In the genomic region with DNA sequence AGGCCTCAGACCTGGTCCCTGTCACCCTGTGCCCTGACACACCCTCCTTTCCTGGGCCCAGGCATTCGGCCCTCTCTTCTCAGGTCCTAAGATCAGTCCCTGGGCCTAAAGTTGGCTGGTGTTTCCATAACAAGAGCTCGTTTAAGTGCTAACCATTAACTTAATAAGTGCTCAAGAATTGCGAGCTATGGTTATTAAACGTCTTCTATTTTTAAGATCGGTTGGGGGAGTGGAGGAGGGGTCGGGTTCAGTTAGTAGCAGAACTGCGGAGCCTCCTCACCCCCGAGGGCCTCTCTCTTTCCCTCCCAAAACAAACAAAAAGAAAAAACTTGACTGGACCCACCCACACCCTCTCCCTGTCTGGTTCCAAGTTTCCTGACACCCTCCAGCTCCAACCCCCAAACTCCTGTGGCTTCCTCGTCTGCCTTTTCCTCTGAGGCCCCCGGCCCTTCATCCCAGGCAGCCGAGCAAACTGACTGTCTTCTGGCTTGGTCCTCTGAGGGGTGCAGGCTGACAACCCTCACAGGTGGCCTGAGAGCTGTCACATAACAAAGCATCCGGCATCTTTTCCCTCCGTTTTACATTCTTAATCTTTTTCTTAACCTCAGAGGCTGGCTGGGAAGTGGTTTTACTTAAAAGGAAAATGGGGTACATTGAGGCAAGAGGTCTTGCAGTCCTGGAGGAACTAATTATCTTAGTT, we compare ENCODE assay signal across 9 cellular contexts. TPM values are rescaled to one million over a fixed set of nuclear protein-coding genes. Genes with fewer than 3 reads are reported as not detected.
DNase-seq lines count a peak whose midpoint lies in the region; ATAC-seq, FAIRE-seq and TF ChIP-seq lines count a peak whose summit lies in the region.
"Had no signal": no experiment of that assay in that cellular context is flagged by ENCODE, and none has a peak within 500 bp of the region (broad histone marks: within the 10 kb centered on the region; RNA-seq: fewer than 3 reads in every experiment).

No MANE protein-coding gene starts in this region.

- no peak for TF ChIP-seq CTCF in keratinocyte (optimal IDR thresholded peaks at IDR 0.05 in 1 of 3, IDR thresholded peaks at IDR 0.05 in 1 of 3, conservative IDR thresholded peaks at IDR 0.05 in 1 of 3; ENCODE audit: extremely low read depth in 1 of 3, insufficient read depth in 2 of 3, low read length in 3 of 3)
- no peak for TF ChIP-seq CTCF in thoracic aorta (IDR thresholded peaks at IDR 0.05)
- no peak for TF ChIP-seq CTCF in GM20000 (IDR thresholded peaks at IDR 0.05; ENCODE audit: extremely low read depth, missing control alignments)

- H3K79me2 ChIP-seq in keratinocyte (ENCODE audit: control insufficient read depth, insufficient read depth, low read length) = peaks cover 55% of the 10 kb centered on the region

- CTCF ChIA-PET in activated CD4-positive, alpha-beta T cell treated with anti-CD3 and anti-CD28 coated beads, Interleukin-2, amount 10 ng/mL, durations not matched to agents 7 days and 5 days (lab: Charles Lee) = interaction anchor here (0.5 to 2.4 kb wide), 7 partner anchors 10 to 751 kb away, joined by 3 to 15 read pairs (median 3); no protein-coding TSS in a partner anchor

- DNase-seq in activated CD4-positive, alpha-beta T cell treated with anti-CD3 and anti-CD28 coated beads, Interleukin-2, amount 10 ng/mL, durations not matched to agents 7 days and 5 days = no peak
- no peak for DNase-seq in activated CD4-positive, alpha-beta T cell treated with anti-CD3 and anti-CD28 coated beads, Interleukin-2, amount 50 U/mL, for 1 hour
- DNase-seq in keratinocyte (ENCODE audit: low read depth, low spot score) (no peak), thoracic aorta (ENCODE audit: low spot score) (no peak), G401 (ENCODE audit: low spot score) (no peak), NCI-H2107 (lab: John Stamatoyannopoulos, UW) (no peak), GM20000 (ENCODE audit: low spot score) (no peak)

- H3K27me3 Mint-ChIP-seq in activated CD4-positive, alpha-beta T cell treated with anti-CD3 and anti-CD28 coated beads, Interleukin-2, amount 10 ng/mL, durations not matched to agents 7 days and 5 days = peaks cover 4% of the 10 kb centered on the region
- no peaks in the 10 kb centered on the region for H3K27me3 Mint-ChIP-seq in activated T-helper 17 cell treated with anti-CD3 and anti-CD28 coated beads, Interleukin-2, amount 50 U/mL, for 72 hours

- H3K27ac Mint-ChIP-seq in activated CD4-positive, alpha-beta T cell treated with anti-CD3 and anti-CD28 coated beads, Interleukin-2, amount 10 ng/mL, durations not matched to agents 7 days and 5 days = peak overlapping the region; percentile 100
- peak overlapping the region; percentile 93 for H3K27ac Mint-ChIP-seq in activated T-helper 17 cell treated with anti-CD3 and anti-CD28 coated beads, Interleukin-2, amount 50 U/mL, for 72 hours

- peaks cover 3 to 6% of the 10 kb centered on the region in 2 experiments for H3K36me3 ChIP-seq in keratinocyte (ENCODE audit: control insufficient read depth in 2 of 2, extremely low read depth in 1 of 2, insufficient read depth in 2 of 2, low read length in 2 of 2)
- no peaks in the 10 kb centered on the region for H3K36me3 ChIP-seq in thoracic aorta

- in situ Hi-C loops in G401 (cut with HindIII; ENCODE audit: low sequenced_read_pairs) = no loop called here

- H3K9me3 Mint-ChIP-seq in activated CD4-positive, alpha-beta T cell treated with anti-CD3 and anti-CD28 coated beads, Interleukin-2, amount 10 ng/mL, durations not matched to agents 7 days and 5 days = no peaks in the 10 kb centered on the region
- no peaks in the 10 kb centered on the region for H3K9me3 Mint-ChIP-seq in activated T-helper 17 cell treated with anti-CD3 and anti-CD28 coated beads, Interleukin-2, amount 50 U/mL, for 72 hours

- H3K9me3 ChIP-seq in keratinocyte (ENCODE audit: control insufficient read depth, low read depth, low read length) (no peaks in the 10 kb centered on the region), thoracic aorta (no peaks in the 10 kb centered on the region)

- peak overlapping the region; percentile 95 for H3K4me3 Mint-ChIP-seq in activated CD4-positive, alpha-beta T cell treated with anti-CD3 and anti-CD28 coated beads, Interleukin-2, amount 10 ng/mL, durations not matched to agents 7 days and 5 days
- H3K4me3 Mint-ChIP-seq in activated T-helper 17 cell treated with anti-CD3 and anti-CD28 coated beads, Interleukin-2, amount 50 U/mL, for 72 hours = peak overlapping the region; percentile 94

- H3K4me3 ChIP-seq in keratinocyte (ENCODE audit: control insufficient read depth in 2 of 3, extremely low read depth in 1 of 3, insufficient read depth in 2 of 3, low read depth in 1 of 3, low read length in 3 of 3) (peak overlapping the region; percentile 80 to 92 (median 84)), thoracic aorta (peak overlapping the region; percentile 95)

- peak overlapping the region; percentile 95 for H3K27ac ChIP-seq in keratinocyte (ENCODE audit: control insufficient read depth, insufficient read depth, low read length)
- H3K27ac ChIP-seq in thoracic aorta = peak overlapping the region; percentile 95 to 98

- no peak for ATAC-seq in activated T-helper 17 cell treated with anti-CD3 and anti-CD28 coated beads, Interleukin-2, amount 50 U/mL, for 72 hours (replicated peaks)
- ATAC-seq in thoracic aorta (ENCODE audit: insufficient number of reproducible peaks, low FRiP score, low read depth) = no peak

- peaks cover 53% of the 10 kb centered on the region for H3K4me1 Mint-ChIP-seq in activated CD4-positive, alpha-beta T cell treated with anti-CD3 and anti-CD28 coated beads, Interleukin-2, amount 10 ng/mL, durations not matched to agents 7 days and 5 days
- H3K4me1 Mint-ChIP-seq in activated T-helper 17 cell treated with anti-CD3 and anti-CD28 coated beads, Interleukin-2, amount 50 U/mL, for 72 hours = peaks cover 27% of the 10 kb centered on the region

- peaks cover 4% of the 10 kb centered on the region for H3K9me1 ChIP-seq in keratinocyte (ENCODE audit: control insufficient read depth, extremely low read depth, insufficient read depth, low read length)

- H3K27me3 ChIP-seq in keratinocyte (ENCODE audit: control insufficient read depth, extremely low read depth, insufficient read depth, low read length) (no peaks in the 10 kb centered on the region), thoracic aorta (replicated peaks; ENCODE audit: insufficient read depth) (no peaks in the 10 kb centered on the region)

- H3K4me1 ChIP-seq in keratinocyte (ENCODE audit: control insufficient read depth, extremely low read depth, insufficient read depth, low read length) (peaks cover 26% of the 10 kb centered on the region), thoracic aorta (ENCODE audit: control insufficient read depth in 1 of 2, low read depth in 2 of 2) (peaks cover 33 to 52% of the 10 kb centered on the region in 2 donors)

- H3K36me3 Mint-ChIP-seq in activated CD4-positive, alpha-beta T cell treated with anti-CD3 and anti-CD28 coated beads, Interleukin-2, amount 10 ng/mL, durations not matched to agents 7 days and 5 days (ENCODE audit: low read depth) = peaks cover 32% of the 10 kb centered on the region
- peaks cover 55% of the 10 kb centered on the region for H3K36me3 Mint-ChIP-seq in activated T-helper 17 cell treated with anti-CD3 and anti-CD28 coated beads, Interleukin-2, amount 50 U/mL, for 72 hours (ENCODE audit: low read depth)

- H3K9ac ChIP-seq in keratinocyte (ENCODE audit: control insufficient read depth, extremely low read depth, insufficient read depth, low read length) = peak overlapping the region; percentile 96

- H4K20me1 ChIP-seq in keratinocyte (ENCODE audit: control insufficient read depth, extremely low read depth, insufficient read depth, low read length) = no peaks in the 10 kb centered on the region

- POLR2A ChIA-PET in activated CD4-positive, alpha-beta T cell treated with anti-CD3 and anti-CD28 coated beads, Interleukin-2, amount 10 ng/mL, durations not matched to agents 7 days and 5 days (lab: Charles Lee) = interaction anchor here (0.7 kb wide), 1 partner anchor 14 kb away, joined by 3 read pairs; no protein-coding TSS in a partner anchor

- peak overlapping the region; percentile 98 for H3K4me2 ChIP-seq in keratinocyte (ENCODE audit: control insufficient read depth, extremely low read depth, insufficient read depth, low read depth, low read length)

- no peak overlapping the region for H2AFZ ChIP-seq in keratinocyte (ENCODE audit: control insufficient read depth, low read length)

- dilution Hi-C loops in keratinocyte (cut with MboI; ENCODE audit: extremely low pct_ligation_motif_present, low sequenced_read_pairs) = no loop called here

- FAIRE-seq in keratinocyte (lab: Jason Lieb, UNC) = no peak
- FAIRE-seq: colon had no signal

RNA-seq across cellular contexts. Expression of gene STK35, which starts 2.0 kb away (rescaled TPM):
- total RNA-seq in activated CD4-positive, alpha-beta T cell treated with anti-CD3 and anti-CD28 coated beads, Interleukin-2, amount 10 ng/mL, durations not matched to agents 7 days and 5 days = 10 to 100 TPM; 15.8 to 16.1 TPM
- 10 to 100 TPM; 23.1 to 25.9 TPM for total RNA-seq in activated T-helper 17 cell treated with anti-CD3 and anti-CD28 coated beads, Interleukin-2, amount 50 U/mL, for 72 hours
- polyA plus RNA-seq in keratinocyte = 5.5 to 13.1 TPM (median 6.5 TPM) in 3 replicates
- polyA plus RNA-seq in keratinocyte (2011; ENCODE audit: low read depth) = 3.7 TPM
- polyA plus RNA-seq in keratinocyte (2011; cell fraction: cytosol; rRNA removed) = 7.1 and 7.9 TPM in 2 replicates
- 19.2 and 20.6 TPM in 2 replicates for polyA plus RNA-seq in keratinocyte (2011; cell fraction: nucleus; rRNA removed)
- polyA plus RNA-seq in keratinocyte (2012; ENCODE audit: low replicate concordance) = 10.1 and 10.6 TPM in 2 replicates
- 12.5 to 28.6 TPM (median 14.7 TPM) in 3 replicates for polyA minus RNA-seq in keratinocyte
- 8.2 TPM for polyA minus RNA-seq in keratinocyte (2011; cell fraction: cytosol; rRNA and poly(A)+ RNA removed)
- polyA minus RNA-seq in keratinocyte (2011; cell fraction: nucleus; rRNA and poly(A)+ RNA removed) = 9.9 and 14.3 TPM in 2 replicates
- total RNA-seq in thoracic aorta = 10 to 100 TPM; 25.4 to 31.5 TPM
- 12.9 and 17.2 TPM in 2 replicates for total RNA-seq in G401 (2014; rRNA removed; shearing (Covaris generic))
